Comparison of ENCODE assay signal across 8 cellular contexts in genomic region chr6:83065511-83066192, GRCh38. TPM values are rescaled to one million over a fixed set of nuclear protein-coding genes. Genes with fewer than 3 reads are reported as not detected.
DNase-seq lines count a peak whose midpoint lies in the region; ATAC-seq and TF ChIP-seq lines count a peak whose summit lies in the region.

Gene UBE3D (minus strand): TSS chr6:83065841. CDS start chr6:83065718, 123 bp downstream.

- H3K4me3 ChIP-seq in HFF-Myc (replicated peaks; ENCODE audit: low read depth, low read length) (peak within 1 kb of the TSS; percentile 76), adrenal gland (peak within 1 kb of the TSS; percentile 36 to 90 (median 66)), uterus (peak within 1 kb of the TSS; percentile 60 to 72)

- 2 to 8% (median 3%) methylated on average over 13 to 48 of the region's 48 CpGs for WGBS in adrenal gland, 4 donors

- H3K27ac ChIP-seq in adrenal gland (peak within 1 kb of the TSS in 3 of 5 donors; percentile 36 to 70 (median 67)), uterus (peak within 1 kb of the TSS; percentile 58 to 68)

- ATAC-seq in left ventricle myocardium superior = peak; percentile 86

- TF ChIP-seq POLR2A in adrenal gland (IDR thresholded peaks at IDR 0.05) (peak; percentile 23 to 60), uterus (IDR thresholded peaks at IDR 0.05) (peak in 1 of 2 donors; percentile 39)

- no peaks in the 10 kb centered on the region for H3K27me3 ChIP-seq in adrenal gland
- H3K27me3 ChIP-seq in uterus = no peaks in the 10 kb centered on the region

- intact Hi-C loops in adrenal gland (cut with DNase I) = loop anchor here (10.0 kb wide), 2 partner anchors 149 to 449 kb away; partner anchors contain the start of gene PRSS35 (in 1 of the 2)
- intact Hi-C loops in left ventricle myocardium superior (cut with micrococcal nuclease) = loop anchor here (10.0 kb wide), 1 partner anchor 129 kb away; the partner anchor contains the start of genes PGM3 and RWDD2A
- intact Hi-C loops in uterus (cut with DNase I; ENCODE audit: low total_unique reads) = loop anchor here (10.0 kb wide), 1 partner anchor 139 kb away; no protein-coding TSS in a partner anchor

- no peaks in the 10 kb centered on the region for H3K36me3 ChIP-seq in adrenal gland (replicated peaks in 1 of 2)
- no peaks in the 10 kb centered on the region for H3K36me3 ChIP-seq in uterus

- H3K4me1 ChIP-seq in adrenal gland (replicated peaks in 1 of 2) = peaks cover 3 to 33% of the 10 kb centered on the region in 2 donors
- H3K4me1 ChIP-seq in uterus = no peaks in the 10 kb centered on the region

- peak; percentile 48 for DNase-seq in HFF-Myc (ENCODE audit: extremely low read depth, low read depth)
- DNase-seq in MV-4-11 (lab: John Stamatoyannopoulos, UW) = peak; percentile 62
- DNase-seq in SW480 (ENCODE audit: low spot score) = peak; percentile 83
- peak; percentile 89 to 95 (median 93) for DNase-seq in adrenal gland
- peak; percentile 95 for DNase-seq in left ventricle myocardium superior
- peak; percentile 86 for DNase-seq in putamen (ENCODE audit: low spot score)
- peak; percentile 87 to 88 for DNase-seq in uterus

- TF ChIP-seq CTCF in GM12873 (IDR thresholded peaks at IDR 0.05; ENCODE audit: insufficient read depth, low read depth, low read length, missing control alignments) (peak; percentile 86), HFF-Myc (IDR thresholded peaks at IDR 0.05; ENCODE audit: low read depth, low read length, missing control alignments) (peak; percentile 92), adrenal gland (IDR thresholded peaks at IDR 0.05) (peak; percentile 70 to 99 (median 96)), uterus (IDR thresholded peaks at IDR 0.05) (peak; percentile 95 to 98 (median 96))

- no peaks in the 10 kb centered on the region for H3K9me3 ChIP-seq in adrenal gland (replicated peaks in 1 of 3)
- H3K9me3 ChIP-seq in uterus = no peaks in the 10 kb centered on the region

RNA-seq across cellular contexts. Expression of gene UBE3D, which starts in this region (rescaled TPM):
- 10 to 100 TPM in 2 of 8 donors, 1 to 10 TPM in 6; 1.3 to 12.3 (median 7.6) TPM for total RNA-seq in adrenal gland
- 10 to 100 TPM in 1 of 3 donors, 1 to 10 TPM in 2; 3.1 to 15.9 (median 9.5) TPM for polyA plus RNA-seq in adrenal gland
- 3.0 TPM for total RNA-seq in left ventricle myocardium superior
- total RNA-seq in uterus = 10 to 100 TPM in 2 of 4 donors, 1 to 10 TPM in 2; 8.9 to 20.5 (median 13.1) TPM

Comparison
In these comparisons a context has a peak if more than half of its experiments do, and no peak if none do; other contexts are left out.
1. Peak in every context shown above with its lines: DNase-seq, ATAC-seq, H3K4me3 ChIP-seq and H3K27ac ChIP-seq.